In the genomic region with DNA sequence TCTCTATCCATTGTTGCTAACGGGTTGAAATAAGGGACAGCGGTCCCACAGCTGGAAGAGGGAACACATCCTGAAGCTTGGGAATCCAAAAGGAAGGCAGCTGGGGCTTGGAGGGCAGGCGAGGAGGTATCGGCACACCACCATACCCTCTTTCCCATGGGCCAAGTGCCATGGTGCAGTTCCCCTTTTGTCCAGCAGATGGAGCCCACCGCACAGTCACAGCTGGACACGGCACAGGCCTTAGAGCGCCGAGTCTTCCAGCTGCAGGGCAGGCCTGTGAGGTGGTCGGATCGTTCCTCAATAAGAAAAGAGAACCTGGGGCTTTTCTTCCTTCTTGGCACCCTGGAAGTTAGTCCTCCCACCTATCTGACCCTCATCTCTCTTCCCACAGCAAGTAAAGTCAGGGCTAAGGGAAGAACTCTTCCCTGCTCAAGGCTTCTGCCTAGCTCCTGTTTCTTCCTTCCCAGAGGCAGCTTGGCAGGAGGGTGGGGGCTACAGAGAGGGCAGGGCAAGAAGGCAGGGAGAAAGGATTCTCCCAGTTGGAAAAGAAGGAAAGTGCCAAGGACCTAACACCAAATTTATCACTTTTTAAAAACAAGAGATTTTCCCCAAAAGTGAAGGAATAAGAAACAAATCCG, we compare ENCODE assay signal across 8 cellular contexts. TPM values are rescaled to one million over a fixed set of nuclear protein-coding genes. Genes with fewer than 3 reads are reported as not detected.
DNase-seq lines count a peak whose midpoint lies in the region; ATAC-seq lines count a peak whose summit lies in the region.

No MANE protein-coding gene starts in this region.

- H3K4me3 Mint-ChIP-seq in activated naive CD8-positive, alpha-beta T cell treated with anti-CD3 and anti-CD28 coated beads, Interleukin-2, amount 10 ng/mL, durations not matched to agents 7 days and 5 days: no peak overlapping the region

- no peaks in the 10 kb centered on the region for H3K9me3 Mint-ChIP-seq in activated naive CD8-positive, alpha-beta T cell treated with anti-CD3 and anti-CD28 coated beads, Interleukin-2, amount 10 ng/mL, durations not matched to agents 7 days and 5 days

- no peak overlapping the region for H3K27ac Mint-ChIP-seq in activated naive CD8-positive, alpha-beta T cell treated with anti-CD3 and anti-CD28 coated beads, Interleukin-2, amount 10 ng/mL, durations not matched to agents 7 days and 5 days

- peaks cover 3% of the 10 kb centered on the region for H3K4me1 Mint-ChIP-seq in activated naive CD8-positive, alpha-beta T cell treated with anti-CD3 and anti-CD28 coated beads, Interleukin-2, amount 10 ng/mL, durations not matched to agents 7 days and 5 days

- peaks cover 8% of the 10 kb centered on the region for H3K27me3 Mint-ChIP-seq in activated naive CD8-positive, alpha-beta T cell treated with anti-CD3 and anti-CD28 coated beads, Interleukin-2, amount 10 ng/mL, durations not matched to agents 7 days and 5 days

- DNase-seq in GM04504 (ENCODE audit: low read depth) (peak; percentile 39), HuH-7.5 (ENCODE audit: low spot score) (peak; percentile 86), SKM-1 (lab: John Stamatoyannopoulos, UW; ENCODE audit: unreplicated experiment) (peak; percentile 25), left cardiac atrium (peak; percentile 84), renal cortical epithelial cell (ENCODE audit: low read depth) (peak; percentile 49), KG1 (lab: John Stamatoyannopoulos, UW) (no peak)
- DNase-seq in activated naive CD8-positive, alpha-beta T cell treated with anti-CD3 and anti-CD28 coated beads, Interleukin-2, amount 10 ng/mL, durations not matched to agents 7 days and 5 days: peak; percentile 87

- ATAC-seq in GM21619 (IDR thresholded peaks at IDR 0.05; ENCODE audit: unreplicated experiment): peak; percentile 97
- ATAC-seq in activated naive CD8-positive, alpha-beta T cell treated with anti-CD3 and anti-CD28 coated beads, Interleukin-2, amount 10 ng/mL, durations not matched to agents 7 days and 5 days (ENCODE audit: low read depth): peak; percentile 85
- peak; percentile 93 to 94 for ATAC-seq in left cardiac atrium

- peaks cover 5% of the 10 kb centered on the region for H3K36me3 Mint-ChIP-seq in activated naive CD8-positive, alpha-beta T cell treated with anti-CD3 and anti-CD28 coated beads, Interleukin-2, amount 10 ng/mL, durations not matched to agents 7 days and 5 days

- POLR2A ChIA-PET in activated naive CD8-positive, alpha-beta T cell treated with anti-CD3 and anti-CD28 coated beads, Interleukin-2, amount 10 ng/mL, durations not matched to agents 7 days and 5 days (lab: Charles Lee): no interaction called here

- intact Hi-C loops in left cardiac atrium (cut with DNase I): no loop called here

RNA-seq across cellular contexts. Expression of a gene that starts 8.6 kb away (rescaled TPM):
- not detected for total RNA-seq in activated naive CD8-positive, alpha-beta T cell treated with anti-CD3 and anti-CD28 coated beads, Interleukin-2, amount 10 ng/mL, durations not matched to agents 7 days and 5 days
- total RNA-seq in left cardiac atrium: 100 to 1,000 TPM in 1 of 2 donors, 10 to 100 TPM in 1; 71.0 to 255 TPM
- total RNA-seq in renal cortical epithelial cell: 4.0 and 28.2 TPM in 2 replicates

RNA-seq across cellular contexts. Expression of a gene that starts 30.4 kb away (rescaled TPM):
- 10 to 100 TPM; 19.6 to 20.5 TPM for total RNA-seq in activated naive CD8-positive, alpha-beta T cell treated with anti-CD3 and anti-CD28 coated beads, Interleukin-2, amount 10 ng/mL, durations not matched to agents 7 days and 5 days
- total RNA-seq in left cardiac atrium (1 to 10 TPM; 6.2 to 8.2 TPM), renal cortical epithelial cell (0.20 TPM in 1 of 2 replicates, not detected in the other)

RNA-seq across cellular contexts. Expression of a gene that starts 54.9 kb away (rescaled TPM):
- not detected for total RNA-seq in activated naive CD8-positive, alpha-beta T cell treated with anti-CD3 and anti-CD28 coated beads, Interleukin-2, amount 10 ng/mL, durations not matched to agents 7 days and 5 days
- total RNA-seq in left cardiac atrium (not detected), renal cortical epithelial cell (not detected in 2 replicates)
